In the genomic region with DNA sequence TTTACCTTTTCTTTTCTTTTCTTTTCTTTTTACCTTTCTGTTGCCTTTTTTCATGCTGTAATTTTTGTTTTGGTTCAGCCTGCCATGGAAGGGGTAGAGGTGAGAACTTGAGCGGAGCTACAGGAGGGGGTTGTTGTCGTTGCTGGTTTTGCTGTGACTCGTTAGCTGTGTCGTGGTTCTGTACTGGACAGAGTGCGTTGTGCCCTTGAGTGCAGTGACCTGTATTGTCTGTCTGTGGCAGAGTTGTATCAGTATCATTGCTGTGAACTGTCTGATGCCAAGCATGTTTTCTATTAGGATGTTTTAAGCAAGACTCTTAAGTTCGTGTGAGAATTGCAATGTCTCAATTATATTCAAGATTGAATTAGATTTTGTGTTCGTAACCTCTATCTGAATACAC, we compare ENCODE assay signal across 20 cellular contexts.
"Had no signal": no experiment of that assay in that cellular context is flagged by ENCODE, and none has a peak within 500 bp of the region (broad histone marks: within the 10 kb centered on the region; RNA-seq: fewer than 3 reads in every experiment).

No MANE protein-coding gene starts in this region.

- ATAC-seq: activated CD8-positive, alpha-beta memory T cell treated with anti-CD3 and anti-CD28 coated beads, Interleukin-2, amount 10 ng/mL, durations not matched to agents 7 days and 5 days; activated CD8-positive, alpha-beta T cell treated with anti-CD3 and anti-CD28 coated beads for 36 hours; stimulated activated naive B cell treated with anti-CD40 and anti-IgM and Interleukin-4, amounts not matched to agents 10 μg/mL and 1 μg/mL and 100 μg/mL, for 72 hours had no signal

- H3K27me3 ChIP-seq: hepatocyte, sigmoid colon, SJSA1 had no signal

- H3K9me3 Mint-ChIP-seq: activated CD4-positive, alpha-beta T cell treated with anti-CD3 and anti-CD28 coated beads, Interleukin-2, amount 10 ng/mL, durations not matched to agents 7 days and 5 days; activated CD8-positive, alpha-beta T cell treated with anti-CD3 and anti-CD28 coated beads for 36 hours; activated T-helper 1 cell treated with anti-CD3 and anti-CD28 coated beads, Interleukin-12 subunit alpha, Interleukin-12 subunit beta, Interleukin-2, Interleukin-4 antibody, amounts not matched to agents 30 ng/mL and 10 ng/mL and 1 ng/mL, durations not matched to agents 14 hours and 24 hours and 36 hours; immature natural killer cell; natural killer cell treated with Interleukin-12 subunit alpha and Interleukin-12 subunit beta and Interleukin-15 and Interleukin-18, amount 100 ng/mL, for 72 hours; stimulated activated naive B cell treated with anti-CD40 and anti-IgM and Interleukin-4, amounts not matched to agents 10 μg/mL and 1 μg/mL and 100 μg/mL, for 72 hours; type B pancreatic cell had no signal

- H3K27ac Mint-ChIP-seq: activated CD8-positive, alpha-beta memory T cell treated with anti-CD3 and anti-CD28 coated beads, Interleukin-2, amount 10 ng/mL, durations not matched to agents 7 days and 5 days; activated CD8-positive, alpha-beta T cell treated with anti-CD3 and anti-CD28 coated beads for 36 hours; activated naive CD8-positive, alpha-beta T cell; activated T-helper 1 cell treated with anti-CD3 and anti-CD28 coated beads, Interleukin-12 subunit alpha, Interleukin-12 subunit beta, Interleukin-2, Interleukin-4 antibody, amounts not matched to agents 30 ng/mL and 10 ng/mL and 1 ng/mL, durations not matched to agents 14 hours and 24 hours and 36 hours; stimulated activated naive B cell treated with anti-CD40 and anti-IgM and Interleukin-4, amounts not matched to agents 10 μg/mL and 1 μg/mL and 100 μg/mL, for 72 hours; type B pancreatic cell had no signal

- H3K27me3 Mint-ChIP-seq: activated CD4-positive, alpha-beta T cell treated with anti-CD3 and anti-CD28 coated beads, Interleukin-2, amount 10 ng/mL, durations not matched to agents 7 days and 5 days; activated CD8-positive, alpha-beta memory T cell treated with anti-CD3 and anti-CD28 coated beads, Interleukin-2, amount 10 ng/mL, durations not matched to agents 7 days and 5 days; activated CD8-positive, alpha-beta T cell treated with anti-CD3 and anti-CD28 coated beads for 36 hours; activated naive CD8-positive, alpha-beta T cell; natural killer cell treated with Interleukin-12 subunit alpha and Interleukin-12 subunit beta and Interleukin-15 and Interleukin-18, amount 100 ng/mL, for 72 hours; stimulated activated naive B cell treated with anti-CD40 and anti-IgM and Interleukin-4, amounts not matched to agents 10 μg/mL and 1 μg/mL and 100 μg/mL, for 72 hours; type B pancreatic cell had no signal

- H3K4me1 Mint-ChIP-seq: activated CD4-positive, alpha-beta T cell treated with anti-CD3 and anti-CD28 coated beads, Interleukin-2, amount 10 ng/mL, durations not matched to agents 7 days and 5 days; activated CD8-positive, alpha-beta memory T cell treated with anti-CD3 and anti-CD28 coated beads, Interleukin-2, amount 10 ng/mL, durations not matched to agents 7 days and 5 days; immature natural killer cell; stimulated activated naive B cell treated with anti-CD40 and anti-IgM and Interleukin-4, amounts not matched to agents 10 μg/mL and 1 μg/mL and 100 μg/mL, for 72 hours had no signal

- H3K27ac ChIP-seq: hepatocyte, sigmoid colon, SJSA1, thoracic aorta had no signal

- DNase-seq: activated CD4-positive, alpha-beta T cell treated with anti-CD3 and anti-CD28 coated beads, Interleukin-2, amount 10 ng/mL, durations not matched to agents 7 days and 5 days; activated CD8-positive, alpha-beta memory T cell treated with anti-CD3 and anti-CD28 coated beads, Interleukin-2, amount 10 ng/mL, durations not matched to agents 7 days and 5 days; activated CD8-positive, alpha-beta T cell treated with anti-CD3 and anti-CD28 coated beads for 36 hours; activated naive CD4-positive, alpha-beta T cell; activated T-cell treated with anti-CD3 and anti-CD28 coated beads for 4 hours; amniotic stem cell; cortex of kidney; immature natural killer cell; nucleus accumbens; sigmoid colon; stimulated activated CD4-positive, alpha-beta T cell treated with anti-CD3 and anti-CD28 coated beads, Interleukin-15, amount 100 ng/mL, for 24 hours; stimulated activated CD8-positive, alpha-beta memory T cell treated with anti-CD3 and anti-CD28 coated beads, Interleukin-4, amount 100 ng/mL, for 48 hours; stimulated activated naive B cell treated with anti-CD40 and anti-IgM and Interleukin-4, amounts not matched to agents 10 μg/mL and 1 μg/mL and 100 μg/mL, for 72 hours had no signal

- H3K4me3 Mint-ChIP-seq: activated CD4-positive, alpha-beta T cell treated with anti-CD3 and anti-CD28 coated beads, Interleukin-2, amount 10 ng/mL, durations not matched to agents 7 days and 5 days; activated CD8-positive, alpha-beta memory T cell treated with anti-CD3 and anti-CD28 coated beads, Interleukin-2, amount 10 ng/mL, durations not matched to agents 7 days and 5 days; activated CD8-positive, alpha-beta T cell treated with anti-CD3 and anti-CD28 coated beads for 36 hours; activated naive CD8-positive, alpha-beta T cell; activated T-helper 1 cell treated with anti-CD3 and anti-CD28 coated beads, Interleukin-12 subunit alpha, Interleukin-12 subunit beta, Interleukin-2, Interleukin-4 antibody, amounts not matched to agents 30 ng/mL and 10 ng/mL and 1 ng/mL, durations not matched to agents 14 hours and 24 hours and 36 hours; immature natural killer cell; natural killer cell treated with Interleukin-12 subunit alpha and Interleukin-12 subunit beta and Interleukin-15 and Interleukin-18, amount 100 ng/mL, for 72 hours; stimulated activated naive B cell treated with anti-CD40 and anti-IgM and Interleukin-4, amounts not matched to agents 10 μg/mL and 1 μg/mL and 100 μg/mL, for 72 hours; type B pancreatic cell had no signal

- H3K4me1 ChIP-seq: SJSA1 had no signal
